ENCODE assay signal across 30 cellular contexts in genomic region chr1:230048322-230048721, GRCh38.
"Had no signal": no experiment of that assay in that cellular context is flagged by ENCODE, and none has a peak within 500 bp of the region (broad histone marks: within the 10 kb centered on the region; RNA-seq: fewer than 3 reads in every experiment).

No MANE protein-coding gene starts in this region.

- H3K79me2 ChIP-seq: parathyroid adenoma had no signal

- H2AFZ ChIP-seq: neural progenitor cell, parathyroid adenoma had no signal

- H3K36me3 Mint-ChIP-seq: mesothelial cell of epicardium; naive B cell; natural killer cell treated with Interleukin-12 subunit alpha and Interleukin-12 subunit beta and Interleukin-15 and Interleukin-18, amount 100 ng/mL, for 72 hours; neural progenitor cell had no signal

- H3K4me2 ChIP-seq: smooth muscle cell had no signal

- ATAC-seq: heart right ventricle; left cardiac atrium; left lung; mucosa of descending colon; natural killer cell treated with Interleukin-12 subunit alpha and Interleukin-12 subunit beta and Interleukin-15 and Interleukin-18, amount 100 ng/mL, for 72 hours; sciatic nerve; stimulated activated naive CD8-positive, alpha-beta T cell treated with anti-CD3 and anti-CD28 coated beads, Interleukin-15, amount 100 ng/mL, for 72 hours had no signal

- H3K4me3 ChIP-seq: coronary artery, esophagus squamous epithelium, heart right ventricle, left lung, mucosa of descending colon, neural progenitor cell, smooth muscle cell, suprapubic skin, transverse colon had no signal

- H3K27me3 ChIP-seq: neural progenitor cell, transverse colon had no signal

- H3K9ac ChIP-seq: neural progenitor cell, parathyroid adenoma had no signal

- H3K27ac ChIP-seq: coronary artery, esophagus squamous epithelium, heart right ventricle, left lung, neural progenitor cell, parathyroid adenoma, suprapubic skin, transverse colon had no signal

- H3K4me1 ChIP-seq: esophagus squamous epithelium, heart right ventricle, left lung, parathyroid adenoma, suprapubic skin, transverse colon had no signal

- H3K9me3 ChIP-seq: esophagus squamous epithelium, heart right ventricle, left lung, mucosa of descending colon, suprapubic skin, transverse colon had no signal

- FAIRE-seq: endothelial cell of umbilical vein, islet of Langerhans had no signal

- H3K9me3 Mint-ChIP-seq: mesothelial cell of epicardium; natural killer cell treated with Interleukin-12 subunit alpha and Interleukin-12 subunit beta and Interleukin-15 and Interleukin-18, amount 100 ng/mL, for 72 hours; stimulated activated naive CD8-positive, alpha-beta T cell treated with anti-CD3 and anti-CD28 coated beads, Interleukin-15, amount 100 ng/mL, for 72 hours had no signal

- DNase-seq: dermis blood vessel endothelial cell; effector memory CD4-positive, alpha-beta T cell; esophagus squamous epithelium; foreskin melanocyte; glutamatergic neuron; heart right ventricle; hippocampal formation; left cardiac atrium; left lung; mesenchymal stem cell; mucosa of descending colon; naive B cell; stimulated activated CD4-positive, alpha-beta T cell treated with anti-CD3 and anti-CD28 coated beads, Interleukin-12 subunit alpha, Interleukin-12 subunit beta, amount 100 ng/mL, for 4 hours; stimulated activated CD4-positive, alpha-beta T cell treated with anti-CD3 and anti-CD28 coated beads, Interleukin-1b, Interleukin-23, amount 100 ng/mL, for 48 hours; stimulated activated CD4-positive, alpha-beta T cell treated with anti-CD3 and anti-CD28 coated beads, Interleukin-4, amount 100 ng/mL, for 1 hour; stimulated activated CD8-positive, alpha-beta memory T cell treated with anti-CD3 and anti-CD28 coated beads, Interleukin-4, amount 100 ng/mL, for 48 hours; stimulated activated naive CD4-positive, alpha-beta T cell; stimulated activated naive CD8-positive, alpha-beta T cell treated with anti-CD3 and anti-CD28 coated beads, Interleukin-15, amount 100 ng/mL, for 72 hours; transverse colon had no signal

- H3K36me3 ChIP-seq: esophagus squamous epithelium, heart right ventricle, left lung, neural progenitor cell, suprapubic skin, transverse colon had no signal

- H3K4me3 Mint-ChIP-seq: mesothelial cell of epicardium; naive B cell; natural killer cell treated with Interleukin-12 subunit alpha and Interleukin-12 subunit beta and Interleukin-15 and Interleukin-18, amount 100 ng/mL, for 72 hours; neural progenitor cell; stimulated activated naive CD8-positive, alpha-beta T cell treated with anti-CD3 and anti-CD28 coated beads, Interleukin-15, amount 100 ng/mL, for 72 hours had no signal

- H3K27ac Mint-ChIP-seq: mesothelial cell of epicardium; naive B cell; natural killer cell treated with Interleukin-12 subunit alpha and Interleukin-12 subunit beta and Interleukin-15 and Interleukin-18, amount 100 ng/mL, for 72 hours; neural progenitor cell; progenitor cell of endocrine pancreas; stimulated activated naive CD8-positive, alpha-beta T cell treated with anti-CD3 and anti-CD28 coated beads, Interleukin-15, amount 100 ng/mL, for 72 hours had no signal
